29 cellular contexts compared by ENCODE assay signal in the genomic region with DNA sequence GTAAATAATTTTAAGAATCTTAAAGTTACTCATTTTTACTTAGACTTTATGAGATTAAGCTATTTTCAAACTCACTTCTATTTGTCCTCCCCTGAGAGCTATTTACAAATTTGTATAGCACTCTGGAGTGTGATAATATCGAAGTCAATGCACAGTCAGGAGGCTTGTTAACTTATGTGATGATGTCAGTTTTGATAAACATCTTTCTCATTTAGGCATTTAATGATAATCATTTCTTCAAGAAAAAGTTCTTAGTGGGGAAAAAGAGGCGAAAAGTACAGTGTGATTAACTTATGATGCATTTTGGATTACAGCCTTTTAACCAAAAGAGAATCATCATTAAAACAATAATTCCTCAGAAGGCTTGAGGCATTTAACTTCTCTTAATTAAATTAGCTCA.
DNase-seq lines count a peak whose midpoint lies in the region; ATAC-seq and TF ChIP-seq lines count a peak whose summit lies in the region.
"Had no signal": no experiment of that assay in that cellular context is flagged by ENCODE, and none has a peak within 500 bp of the region (broad histone marks: within the 10 kb centered on the region; RNA-seq: fewer than 3 reads in every experiment).

No MANE protein-coding gene starts in this region.

- ATAC-seq in SK-N-SH treated with all-trans-retinoic acid at 6 μM for 48 hours, result no peak
- ATAC-seq: A549; CD8-positive, alpha-beta T cell had no signal

- H3K27ac ChIP-seq in SK-N-SH (ENCODE audit: low read depth in 2 of 2, low read length in 1 of 2) (no peak overlapping the region), HEK293 (ENCODE audit: extremely low read depth, low read depth, low read length) (no peak overlapping the region)
- H3K27ac ChIP-seq: 22Rv1; A549; BLaER1; BLaER1 treated with 17β-estradiol and CSF1 and Interleukin-3, amounts not matched to agents 10 nM and 100 nM; C4-2B had no signal

- H3K9me3 ChIP-seq in SK-N-SH (no peaks in the 10 kb centered on the region), HEK293 (ENCODE audit: control insufficient read depth, insufficient read depth, low read depth, low read length) (no peaks in the 10 kb centered on the region)
- H3K9me3 ChIP-seq: A549; BE2C; BLaER1; BLaER1 treated with 17β-estradiol and CSF1 and Interleukin-3, amounts not matched to agents 10 nM and 100 nM; Caco-2 had no signal

- no peaks in the 10 kb centered on the region for H3K27me3 ChIP-seq in SK-N-SH (ENCODE audit: insufficient read depth)
- H3K27me3 ChIP-seq: BE2C; BLaER1; BLaER1 treated with 17β-estradiol and CSF1 and Interleukin-3, amounts not matched to agents 10 nM and 100 nM had no signal

- no peak overlapping the region for H3K4me2 ChIP-seq in SK-N-SH
- H3K4me2 ChIP-seq: A549; BLaER1; BLaER1 treated with 17β-estradiol and CSF1 and Interleukin-3, amounts not matched to agents 10 nM and 100 nM had no signal

- H3K4me3 ChIP-seq in SK-N-SH (ENCODE audit: low read depth in 2 of 2, low read length in 1 of 2) (no peak overlapping the region), HEK293 (ENCODE audit: low read depth, low read length) (no peak overlapping the region)
- H3K4me3 ChIP-seq: A549; BLaER1; BLaER1 treated with 17β-estradiol and CSF1 and Interleukin-3, amounts not matched to agents 10 nM and 100 nM had no signal

- H3K79me2 ChIP-seq in SK-N-SH (ENCODE audit: insufficient read depth), result no peaks in the 10 kb centered on the region

- H3K4me1 ChIP-seq in SK-N-SH (ENCODE audit: control insufficient read depth in 1 of 2, insufficient read depth in 2 of 2, low read depth in 1 of 2, low read length in 1 of 2) (peaks cover 0 to 11% of the 10 kb centered on the region in 2 experiments; a peak in 2 of 4 replicates), HEK293 (ENCODE audit: control insufficient read depth, insufficient read depth, low read length) (peaks cover 21% of the 10 kb centered on the region)
- H3K4me1 ChIP-seq: A549, BLaER1 had no signal

- no peak for TF ChIP-seq RAD21 in SK-N-SH (IDR thresholded peaks at IDR 0.05; ENCODE audit: low read length)

- no peaks in the 10 kb centered on the region for H3K9me2 ChIP-seq in SK-N-SH

- H3K9ac ChIP-seq in SK-N-SH, result no peak overlapping the region
- H3K9ac ChIP-seq: BLaER1; BLaER1 treated with 17β-estradiol and CSF1 and Interleukin-3, amounts not matched to agents 10 nM and 100 nM had no signal

- H3K36me3 ChIP-seq in SK-N-SH (replicated peaks in 1 of 2; ENCODE audit: control insufficient read depth in 1 of 2, insufficient read depth in 2 of 2, low read length in 1 of 2) (no peaks in the 10 kb centered on the region), HEK293 (ENCODE audit: control insufficient read depth in 2 of 2, insufficient read depth in 1 of 2, low read length in 2 of 2) (no peaks in the 10 kb centered on the region)
- H3K36me3 ChIP-seq: BE2C, BLaER1 had no signal

- H4K20me1 ChIP-seq in SK-N-SH (ENCODE audit: insufficient read depth), result no peaks in the 10 kb centered on the region

- POLR2A ChIA-PET in SK-N-SH (lab: Yijun Ruan, JAX) (interaction anchor here (0.5 kb wide), 1 partner anchor 480 kb away, joined by 3 read pairs; no protein-coding TSS in a partner anchor), HEK293 (lab: Yijun Ruan, JAX) (no interaction called here)

- WGBS in SK-N-SH (ENCODE audit: low lambda C conversion rate), result 79% methylated on average over 2 of the region's 2 CpGs

- no peak overlapping the region for H2AFZ ChIP-seq in SK-N-SH (ENCODE audit: low read depth)

- DNase-seq in SK-N-SH (no peak), posterior cingulate gyrus (no peak)
- DNase-seq: 8988T; ACHN; AML-193; BE2C; C1 segment of cervical spinal cord; Caco-2; Calu3; CD4-positive, alpha-beta memory T cell; CD4-positive, alpha-beta T cell; CD4-positive, CD25-positive, alpha-beta regulatory T cell; CD8-positive, alpha-beta memory T cell; CD8-positive, alpha-beta T cell; COR-L47; DMS 273 treated with DMSO at 0.1 percent for 48 hours; DMS153; DMS53; DMS79; DMS79 treated with DMSO at 0.1 percent for 48 hours; DND-41; EL had no signal

- H3F3A ChIP-seq in SK-N-SH (replicated peaks; ENCODE audit: insufficient read depth), result no peaks in the 10 kb centered on the region

- TF ChIP-seq CTCF in SK-N-SH (IDR thresholded peaks at IDR 0.05), result no peak
- no peak for TF ChIP-seq CTCF in HEK293 (tag by site-specific recombination; IDR thresholded peaks at IDR 0.05)

- intact Hi-C loops in posterior cingulate gyrus (cut with DNase I), result no loop called here

- TF ChIP-seq EP300 in SK-N-SH (IDR thresholded peaks at IDR 0.05; ENCODE audit: borderline replicate concordance in 1 of 2, low read depth in 1 of 2, low read length in 1 of 2), result no peak

- CTCF ChIA-PET in SK-N-SH (lab: Yijun Ruan, JAX), result interaction anchor here (1.0 to 1.8 kb wide), 7 partner anchors 9 to 631 kb away, joined by 3 to 9 read pairs (median 3); no protein-coding TSS in a partner anchor
- CTCF ChIA-PET in HEK293 (lab: Yijun Ruan, JAX), result interaction anchor here (0.9 kb wide), 1 partner anchor 323 kb away, joined by 4 read pairs; no protein-coding TSS in a partner anchor

TF ChIP-seq in SK-N-SH treated with all-trans-retinoic acid at 6 μM for 48 hours, 23 proteins besides CTCF, POLR2A, EP300 and RAD21:
- TF ChIP-seq ISL1 (CRISPR knock-in tag; IDR thresholded peaks at IDR 0.05), result peak; percentile 53; the same call in 1 of the 2 replicates
- TF ChIP-seq ZNF565 (CRISPR knock-in tag; conservative IDR thresholded peaks at IDR 0.05; ENCODE audit: low read depth), result no peak

TF ChIP-seq in SK-N-SH, 30 proteins besides CTCF, POLR2A, EP300 and RAD21:
- no peak for TF ChIP-seq MXI1 (IDR thresholded peaks at IDR 0.05; ENCODE audit: low read depth, low read length)
TF ChIP-seq in SK-N-SH: peak in this region for 0.

TF ChIP-seq in HEK293, 187 proteins besides CTCF, POLR2A, EP300 and RAD21 (continues in another document):
- no peak for TF ChIP-seq ZNF626 (tag by site-specific recombination; IDR thresholded peaks at IDR 0.05)
- TF ChIP-seq GLI2 (tag by site-specific recombination; IDR thresholded peaks at IDR 0.05; ENCODE audit: borderline replicate concordance, low read depth), result no peak
- no peak for TF ChIP-seq ZNF555 (tag by site-specific recombination; conservative IDR thresholded peaks at IDR 0.05)
- TF ChIP-seq FEZF1 (tag by site-specific recombination; IDR thresholded peaks at IDR 0.05), result peak; percentile 62
- TF ChIP-seq, protein P1, sequence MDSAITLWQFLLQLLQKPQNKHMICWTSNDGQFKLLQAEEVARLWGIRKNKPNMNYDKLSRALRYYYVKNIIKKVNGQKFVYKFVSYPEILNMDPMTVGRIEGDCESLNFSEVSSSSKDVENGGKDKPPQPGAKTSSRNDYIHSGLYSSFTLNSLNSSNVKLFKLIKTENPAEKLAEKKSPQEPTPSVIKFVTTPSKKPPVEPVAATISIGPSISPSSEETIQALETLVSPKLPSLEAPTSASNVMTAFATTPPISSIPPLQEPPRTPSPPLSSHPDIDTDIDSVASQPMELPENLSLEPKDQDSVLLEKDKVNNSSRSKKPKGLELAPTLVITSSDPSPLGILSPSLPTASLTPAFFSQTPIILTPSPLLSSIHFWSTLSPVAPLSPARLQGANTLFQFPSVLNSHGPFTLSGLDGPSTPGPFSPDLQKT (IDR thresholded peaks at IDR 0.05; ENCODE audit: borderline replicate concordance, low read depth, low read length), result no peak
- TF ChIP-seq ZNF473 (tag by site-specific recombination; IDR thresholded peaks at IDR 0.05), result no peak
- TF ChIP-seq ZBTB1 (tag by site-specific recombination; IDR thresholded peaks at IDR 0.05), result no peak
- TF ChIP-seq, protein P2, sequence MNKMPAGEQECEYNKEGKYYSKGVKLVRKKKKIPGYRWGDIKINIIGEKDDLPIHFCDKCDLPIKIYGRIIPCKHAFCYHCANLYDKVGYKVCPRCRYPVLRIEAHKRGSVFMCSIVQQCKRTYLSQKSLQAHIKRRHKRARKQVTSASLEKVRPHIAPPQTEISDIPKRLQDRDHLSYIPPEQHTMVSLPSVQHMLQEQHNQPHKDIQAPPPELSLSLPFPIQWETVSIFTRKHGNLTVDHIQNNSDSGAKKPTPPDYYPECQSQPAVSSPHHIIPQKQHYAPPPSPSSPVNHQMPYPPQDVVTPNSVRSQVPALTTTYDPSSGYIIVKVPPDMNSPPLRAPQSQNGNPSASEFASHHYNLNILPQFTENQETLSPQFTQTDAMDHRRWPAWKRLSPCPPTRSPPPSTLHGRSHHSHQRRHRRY (tag by site-specific recombination; IDR thresholded peaks at IDR 0.05), result no peak
- TF ChIP-seq ZNF560 (tag by site-specific recombination; IDR thresholded peaks at IDR 0.05; ENCODE audit: borderline replicate concordance), result no peak
- no peak for TF ChIP-seq KLF1 (tag by site-specific recombination; IDR thresholded peaks at IDR 0.05)
- no peak for TF ChIP-seq ZNF23 (tag by site-specific recombination; IDR thresholded peaks at IDR 0.05; ENCODE audit: borderline replicate concordance)
- TF ChIP-seq ZNF280D (tag by site-specific recombination; IDR thresholded peaks at IDR 0.05), result no peak
- peak; percentile 78 for TF ChIP-seq BCL11A (tag by site-specific recombination; IDR thresholded peaks at IDR 0.05; ENCODE audit: low read depth)
- TF ChIP-seq ZFP37 (tag by site-specific recombination; IDR thresholded peaks at IDR 0.05), result no peak
- TF ChIP-seq KLF10 (tag by site-specific recombination; IDR thresholded peaks at IDR 0.05), result no peak
- peak; percentile 70 for TF ChIP-seq IKZF3 (tag by site-specific recombination; IDR thresholded peaks at IDR 0.05)
- TF ChIP-seq ZNF184 (tag by site-specific recombination; IDR thresholded peaks at IDR 0.05), result no peak
